In the genomic region with DNA sequence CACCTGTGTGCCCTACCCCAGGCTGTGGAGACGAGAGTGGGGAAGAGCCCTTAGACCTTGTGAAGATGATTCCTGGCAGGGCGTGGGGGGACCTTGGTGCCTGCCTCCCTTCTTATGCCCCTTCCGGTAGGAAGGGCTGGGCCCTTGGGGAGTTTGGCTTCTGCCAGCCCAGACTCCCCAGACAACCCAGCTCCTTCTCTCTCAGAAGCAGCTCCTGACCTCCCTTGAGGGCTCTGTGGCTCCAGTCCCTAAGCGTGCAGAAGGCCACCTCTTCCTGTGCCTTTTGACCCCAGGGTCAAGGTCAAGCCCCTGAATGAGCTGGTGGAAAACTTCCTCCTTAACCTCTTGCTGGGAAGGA, we compare ENCODE assay signal across 8 cellular contexts. TPM values are rescaled to one million over a fixed set of nuclear protein-coding genes. Genes with fewer than 3 reads are reported as not detected.
DNase-seq lines count a peak whose midpoint lies in the region; ATAC-seq, FAIRE-seq and TF ChIP-seq lines count a peak whose summit lies in the region.

No MANE protein-coding gene starts in this region.

- no peak overlapping the region for H3K56ac ChIP-seq in H1 (replicated peaks; ENCODE audit: insufficient read length, low read depth, low read length)

- ATAC-seq in HG02840 (IDR thresholded peaks at IDR 0.05; ENCODE audit: low FRiP score, unreplicated experiment), result no peak
- no peak for ATAC-seq in HG03439 (IDR thresholded peaks at IDR 0.05; ENCODE audit: unreplicated experiment)

- H3K4me2 ChIP-seq in H1 (ENCODE audit: insufficient read depth in 1 of 2, low read depth in 2 of 2, low read length in 2 of 2), result peak overlapping the region; percentile 93 to 100

- peaks cover 0 to 35% of the 10 kb centered on the region in 2 experiments; a peak in 2 of 4 replicates for H3K79me2 ChIP-seq in H1 (ENCODE audit: control insufficient read depth in 1 of 2, insufficient read depth in 2 of 2, low read length in 2 of 2)

- CTCF ChIA-PET in H1 (lab: Charles Lee; ENCODE audit: partially characterized antibody), result interaction anchor here (0.6 to 9.3 kb wide), 13 partner anchors 9 to 258 kb away, joined by 3 to 88 read pairs (median 3); no protein-coding TSS in a partner anchor

- H4K5ac ChIP-seq in H1 (ENCODE audit: insufficient read length, low read depth, low read length), result no peak overlapping the region

- no peak overlapping the region for H3K23ac ChIP-seq in H1 (ENCODE audit: insufficient read length)

- no peak overlapping the region for H2BK12ac ChIP-seq in H1 (ENCODE audit: low read depth, low read length)

- no peak overlapping the region for H2BK120ac ChIP-seq in H1 (replicated peaks; ENCODE audit: low read depth, low read length)

- H4K20me1 ChIP-seq in H1 (replicated peaks in 1 of 2; ENCODE audit: control insufficient read depth in 1 of 2, insufficient read depth in 2 of 2, low read length in 2 of 2), result peaks cover 4 to 7% of the 10 kb centered on the region in 2 experiments

- H3K9me3 ChIP-seq in H1 (ENCODE audit: insufficient read depth in 2 of 2, low read depth in 1 of 2, low read length in 1 of 2) (no peaks in the 10 kb centered on the region), ovary (no peaks in the 10 kb centered on the region)

- POLR2A ChIA-PET in H1 (lab: Charles Lee; ENCODE audit: partially characterized antibody), result interaction anchor here (0.6 to 4.9 kb wide), 14 partner anchors 8 to 190 kb away, joined by 3 to 48 read pairs (median 6); a partner anchor contains a TSS

- H3K4me1 ChIP-seq in H1 (replicated peaks in 1 of 4; ENCODE audit: control insufficient read depth in 3 of 4, insufficient read depth in 4 of 4, low read length in 3 of 4), result peaks cover 11 to 20% (median 19%) of the 10 kb centered on the region in 4 experiments
- H3K4me1 ChIP-seq in ovary (ENCODE audit: insufficient read depth), result no peaks in the 10 kb centered on the region

- H3K36me3 ChIP-seq in H1 (ENCODE audit: control insufficient read depth in 2 of 4, insufficient read depth in 4 of 4, low read length in 3 of 4) (no peaks in the 10 kb centered on the region), ovary (no peaks in the 10 kb centered on the region)

- WGBS in H1 (ENCODE audit: extremely low coverage in 1 of 2, insufficient coverage in 1 of 2, insufficient read length in 1 of 2, insufficient replicate concordance in 2 of 2, low coverage in 1 of 2, low lambda C conversion rate in 2 of 2, missing lambda C conversion rate in 1 of 2), 2 experiments, result 26% methylated on average over 4 of the region's 4 CpGs; no CpG with 5 or more reads in 1 of the 2 experiments
- WGBS in ovary, 3 donors, result 53 to 56% (median 54%) methylated on average over 4 of the region's 4 CpGs

- H3K23me2 ChIP-seq in H1 (ENCODE audit: low read depth, low read length), result peaks cover 10% of the 10 kb centered on the region; the same call in 1 of the 2 replicates

- H2AK5ac ChIP-seq in H1 (ENCODE audit: low read depth, low read length), result no peak overlapping the region

- H3K14ac ChIP-seq in H1 (ENCODE audit: insufficient read length), result no peak overlapping the region

- FAIRE-seq in H1 (lab: Jason Lieb, UNC), result no peak

- TF ChIP-seq EP300 in H1 (IDR thresholded peaks at IDR 0.05; ENCODE audit: borderline replicate concordance in 1 of 2, low read depth in 2 of 2, low read length in 2 of 2) (no peak), ovary (IDR thresholded peaks at IDR 0.05) (no peak)

- no peak overlapping the region for H4K91ac ChIP-seq in H1 (replicated peaks; ENCODE audit: insufficient read length, low read length)

- TF ChIP-seq POLR2A in NB4 (IDR thresholded peaks at IDR 0.05; ENCODE audit: extremely low read depth, insufficient read length), result no peak
- no peak for TF ChIP-seq POLR2A in H1 (IDR thresholded peaks at IDR 0.05; ENCODE audit: control extremely low read depth in 1 of 2, low read depth in 2 of 2, low read length in 2 of 2)
- no peak for TF ChIP-seq POLR2A in ovary (IDR thresholded peaks at IDR 0.05)

- H2AFZ ChIP-seq in H1 (ENCODE audit: low read length), result no peak overlapping the region

- H3K18ac ChIP-seq in H1 (ENCODE audit: extremely low read depth, low read length), result peak overlapping the region; percentile 36; the same call in 1 of the 2 replicates

- peak overlapping the region; percentile 88 for H3K4me3 ChIP-seq in NB4 (ENCODE audit: low read depth, low read length)
- peak overlapping the region; percentile 51 to 97 (median 94) for H3K4me3 ChIP-seq in H1 (ENCODE audit: extremely low read depth in 1 of 4, insufficient read depth in 2 of 4, low read depth in 3 of 4, low read length in 4 of 4)
- H3K4me3 ChIP-seq in ovary, result peak overlapping the region; percentile 37

- no peak overlapping the region for H4K8ac ChIP-seq in H1 (ENCODE audit: extremely low read depth, insufficient read depth, low read length)

- H2BK15ac ChIP-seq in H1 (ENCODE audit: low read length), result peak overlapping the region; percentile 84; the same call in 1 of the 2 replicates

- peak overlapping the region; percentile 20 to 88 (median 58); a peak in 5 of 7 replicates for H3K9ac ChIP-seq in H1 (replicated peaks in 1 of 4; ENCODE audit: extremely low read depth in 1 of 4, low read depth in 3 of 4, low read length in 3 of 4)

- peaks cover 7% of the 10 kb centered on the region for H3K79me1 ChIP-seq in H1 (ENCODE audit: low read depth, low read length)

- H3K4ac ChIP-seq in H1 (replicated peaks; ENCODE audit: insufficient read length, low read depth, low read length), result no peak overlapping the region

- intact Hi-C loops in ovary (cut with DNase I), result no loop called here

- TF ChIP-seq CTCF in NB4 (IDR thresholded peaks at IDR 0.05; ENCODE audit: low read depth, low read length) (no peak), H1 (IDR thresholded peaks at IDR 0.05; ENCODE audit: control extremely low read depth in 1 of 3, insufficient read depth in 1 of 3, low read depth in 1 of 3, low read length in 3 of 3) (no peak), ovary (IDR thresholded peaks at IDR 0.05) (no peak)

- no peak overlapping the region for H2BK20ac ChIP-seq in H1 (ENCODE audit: low read length)

- H2BK5ac ChIP-seq in H1 (ENCODE audit: low read depth, low read length), result no peak overlapping the region

- DNase-seq in ELF-1 (ENCODE audit: low read depth, low spot score) (peak; percentile 52), NB4 (ENCODE audit: low read depth) (peak; percentile 81), H1 (ENCODE audit: low read depth in 1 of 2, low spot score in 2 of 2) (peak in 1 of 2 experiments; percentile 60), ovary (peak in 1 of 5 donors; percentile 32), NCI-H526 treated with DMSO at 0.1 percent for 48 hours (lab: John Stamatoyannopoulos, UW) (no peak), iPS-NIHi11 (ENCODE audit: low spot score) (no peak)

- no peak for TF ChIP-seq RAD21 in H1 (IDR thresholded peaks at IDR 0.05 in 1 of 2, conservative IDR thresholded peaks at IDR 0.05 in 1 of 2; ENCODE audit: low read depth in 2 of 2, low read length in 2 of 2)

- no peak overlapping the region for H3K27ac ChIP-seq in H1 (ENCODE audit: low read depth, low read length)
- H3K27ac ChIP-seq in ovary, result no peak overlapping the region

- no peaks in the 10 kb centered on the region for H3K27me3 ChIP-seq in H1 (replicated peaks in 1 of 4; ENCODE audit: control insufficient read depth in 3 of 4, extremely low read depth in 1 of 4, insufficient read depth in 3 of 4, low read length in 3 of 4)
- no peaks in the 10 kb centered on the region for H3K27me3 ChIP-seq in ovary

TF ChIP-seq in H1, 55 proteins besides CTCF, POLR2A, EP300 and RAD21:
- no peak for TF ChIP-seq CHD1 (IDR thresholded peaks at IDR 0.05; ENCODE audit: low read depth, low read length)
- TF ChIP-seq POLR2AphosphoS5 (IDR thresholded peaks at IDR 0.05; ENCODE audit: low read depth, low read length), result no peak
- TF ChIP-seq SP4 (IDR thresholded peaks at IDR 0.05; ENCODE audit: low read length), result no peak
- no peak for TF ChIP-seq HDAC6 (IDR thresholded peaks at IDR 0.05; ENCODE audit: low read depth, low read length)
- TF ChIP-seq, protein P1, sequence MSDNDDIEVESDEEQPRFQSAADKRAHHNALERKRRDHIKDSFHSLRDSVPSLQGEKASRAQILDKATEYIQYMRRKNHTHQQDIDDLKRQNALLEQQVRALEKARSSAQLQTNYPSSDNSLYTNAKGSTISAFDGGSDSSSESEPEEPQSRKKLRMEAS (IDR thresholded peaks at IDR 0.05), result no peak
- no peak for TF ChIP-seq RXRA (IDR thresholded peaks at IDR 0.05; ENCODE audit: insufficient read depth, low read depth, low read length)
- no peak for TF ChIP-seq JUND (IDR thresholded peaks at IDR 0.05; ENCODE audit: low read length)
- TF ChIP-seq NRF1 (IDR thresholded peaks at IDR 0.05; ENCODE audit: low read depth, low read length), result no peak
- TF ChIP-seq SP2 (IDR thresholded peaks at IDR 0.05; ENCODE audit: low read length), result no peak
- no peak for TF ChIP-seq SRF (IDR thresholded peaks at IDR 0.05; ENCODE audit: low read depth, low read length)
- no peak for TF ChIP-seq GABPA (IDR thresholded peaks at IDR 0.05; ENCODE audit: borderline replicate concordance, insufficient read depth, low read length)

RNA-seq across cellular contexts. Expression of a gene that starts 1.0 kb away (rescaled TPM):
- 55.0 and 56.5 TPM in 2 replicates for total RNA-seq in H1 (2021; fragmentation: NEBNext Ultra II Directional; extraction: Animal tissue kit (Norgen Biotek cat#: 25700))
- polyA plus RNA-seq in H1 (2011; rRNA removed) (44.3 and 48.8 TPM in 2 replicates), ovary (10 to 100 TPM in 1 of 2 donors, 1 to 10 TPM in 1; 2.2 to 11.2 TPM)
- 46.1 TPM for polyA plus RNA-seq in H1 (2011; cell fraction: cytosol; rRNA removed)
- polyA plus RNA-seq in H1 (2011; cell fraction: nucleus; rRNA removed), result 65.0 TPM
- 40.0 to 54.8 TPM (median 50.7 TPM) in 4 replicates for polyA plus RNA-seq in H1 (2012, experiment 1 of 2)
- polyA plus RNA-seq in H1 (2012, experiment 2 of 2), result 54.0 TPM
- polyA plus RNA-seq in H1 (2013, experiment 1 of 2), result 33.6 TPM
- 28.5 TPM for polyA plus RNA-seq in H1 (2013, experiment 2 of 2)
- 63.2 and 67.1 TPM in 2 replicates for polyA minus RNA-seq in H1 (2011; rRNA and poly(A)+ RNA removed)
- 47.8 TPM for polyA minus RNA-seq in H1 (2011; cell fraction: cytosol; rRNA and poly(A)+ RNA removed)
- 43.5 TPM for polyA minus RNA-seq in H1 (2011; cell fraction: nucleus; rRNA and poly(A)+ RNA removed)
- 10 to 100 TPM in 1 of 7 donors, 1 to 10 TPM in 6; 3.2 to 18.8 (median 5.2) TPM for total RNA-seq in ovary

RNA-seq across cellular contexts. Expression of a gene that starts 58.3 kb away (rescaled TPM):
- 452 and 453 TPM in 2 replicates for total RNA-seq in H1 (2021; fragmentation: NEBNext Ultra II Directional; extraction: Animal tissue kit (Norgen Biotek cat#: 25700))
- polyA plus RNA-seq in H1 (2011; rRNA removed) (144 and 254 TPM in 2 replicates), ovary (100 to 1,000 TPM; 608 to 609 TPM)
- 207 TPM for polyA plus RNA-seq in H1 (2011; cell fraction: cytosol; rRNA removed)
- 139 TPM for polyA plus RNA-seq in H1 (2011; cell fraction: nucleus; rRNA removed)
- 401 to 512 TPM (median 449 TPM) in 4 replicates for polyA plus RNA-seq in H1 (2012, experiment 1 of 2)
- polyA plus RNA-seq in H1 (2012, experiment 2 of 2), result 287 TPM
- 455 TPM for polyA plus RNA-seq in H1 (2013, experiment 1 of 2)
- 462 TPM for polyA plus RNA-seq in H1 (2013, experiment 2 of 2)
- polyA minus RNA-seq in H1 (2011; rRNA and poly(A)+ RNA removed), result 78.8 and 84.2 TPM in 2 replicates
- 84.5 TPM for polyA minus RNA-seq in H1 (2011; cell fraction: cytosol; rRNA and poly(A)+ RNA removed)
- 135 TPM for polyA minus RNA-seq in H1 (2011; cell fraction: nucleus; rRNA and poly(A)+ RNA removed)
- total RNA-seq in ovary, result 100 to 1,000 TPM; 199 to 504 (median 381) TPM

Comparison
In these comparisons a context has a peak if more than half of its experiments do, and no peak if none do; other contexts are left out.
1. DNase-seq: peak in ELF-1 (single experiment) and NB4 (single experiment); none in NCI-H526 treated with DMSO at 0.1 percent for 48 hours (single experiment) and iPS-NIHi11 (single experiment).
2. H3K4me3 ChIP-seq: peak in every context shown above with its lines; median percentile 94 in H1; 88 in NB4; 37 in ovary.